ENCODE assay signal across 7 cellular contexts in the genomic region with DNA sequence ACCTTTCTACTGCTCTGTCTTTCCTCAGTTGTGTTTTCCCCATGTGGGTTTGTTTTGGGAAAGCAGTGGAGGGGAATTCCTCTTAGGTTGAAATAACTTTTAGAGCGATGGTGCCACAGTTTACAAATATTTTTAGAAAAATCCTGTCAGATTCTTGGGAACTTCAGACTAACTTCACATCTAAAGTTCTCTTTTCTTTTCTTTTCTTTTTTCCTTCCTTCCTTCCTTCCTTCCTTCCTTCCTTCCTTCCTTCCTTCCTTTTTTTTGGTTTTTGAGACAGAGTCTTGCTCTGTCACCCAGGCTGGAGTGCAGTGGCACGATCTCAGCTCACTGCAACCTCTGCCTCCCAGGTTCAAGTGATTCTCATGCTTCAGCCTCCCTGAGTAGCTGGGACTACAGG.
DNase-seq lines count a peak whose midpoint lies in the region; ATAC-seq and TF ChIP-seq lines count a peak whose summit lies in the region.
"Not testable (repeated sequence)": the region's sequence is repeated elsewhere in the genome, so short reads cannot be mapped to it uniquely, and the experiment has no call there.

No MANE protein-coding gene starts in this region.

- not testable (repeated sequence) for H2AFZ ChIP-seq in H9 (ENCODE audit: low read length)

- not testable (repeated sequence) for H3K14ac ChIP-seq in H9 (ENCODE audit: insufficient read depth, low read length)

- intact Hi-C loops in left ventricle myocardium inferior (cut with micrococcal nuclease); sigmoid colon (cut with DNase I): not testable (repeated sequence)

- H3K79me1 ChIP-seq in H9 (ENCODE audit: insufficient read depth, low read depth, low read length, poor library complexity, severe bottlenecking), result not testable (repeated sequence)

- not testable (repeated sequence) for H3K23me2 ChIP-seq in H9 (ENCODE audit: insufficient read length, low read depth, low read length, poor library complexity, severe bottlenecking)

- not testable (repeated sequence) for H2BK15ac ChIP-seq in H9 (ENCODE audit: low read depth, low read length)

- not testable (repeated sequence) for H3K4me3 ChIP-seq in BLaER1 treated with 17β-estradiol and CSF1 and Interleukin-3, amounts not matched to agents 10 nM and 100 nM; left ventricle myocardium inferior; sigmoid colon; stomach smooth muscle (ENCODE audit: low read length in 2 of 2)

- peak overlapping the region; percentile 16 to 62 (median 43); a peak in 21 of 22 replicates for H3K4me2 ChIP-seq in BLaER1 treated with 17β-estradiol and CSF1 and Interleukin-3, amounts not matched to agents 10 nM and 100 nM
- not testable (repeated sequence) for H3K4me2 ChIP-seq in H9 (ENCODE audit: insufficient read depth, insufficient read length, low read length)

- not testable (repeated sequence) for TF ChIP-seq EP300 in sigmoid colon (IDR thresholded peaks at IDR 0.05)

- not testable (repeated sequence) for H3K27me3 ChIP-seq in BLaER1 treated with 17β-estradiol and CSF1 and Interleukin-3, amounts not matched to agents 10 nM and 100 nM; H9 (ENCODE audit: insufficient read depth, low read length); left ventricle myocardium inferior (ENCODE audit: low read depth); sigmoid colon; stomach smooth muscle (ENCODE audit: control insufficient read depth in 1 of 2, insufficient read depth in 2 of 2, low read length in 2 of 2)

- H3K4me3 Mint-ChIP-seq in H9, WTC11, nephron: not testable (repeated sequence)

- not testable (repeated sequence) for H3K18ac ChIP-seq in H9 (ENCODE audit: insufficient read length, low read depth, low read length)

- DNase-seq in H9; WTC11 (ENCODE audit: low spot score); left ventricle myocardium inferior; sigmoid colon: not testable (repeated sequence)

- H3K9me3 Mint-ChIP-seq in H9, WTC11, nephron: not testable (repeated sequence)

- H3K27ac Mint-ChIP-seq in H9 (peak overlapping the region in 2 of 3 experiments; percentile 54 to 93; a peak in 4 of 7 replicates), WTC11 (0 out of 2 replicates have a peak overlapping the region, but pooled peaks have one; percentile 31), nephron (peak overlapping the region in 2 of 3 experiments; percentile 47 to 53)

- H3K4me1 Mint-ChIP-seq in H9 (peaks cover 49 to 61% of the 10 kb centered on the region in 2 experiments), WTC11 (peaks cover 87% of the 10 kb centered on the region), nephron (peaks cover 74% of the 10 kb centered on the region)

- H2BK12ac ChIP-seq in H9 (ENCODE audit: insufficient read length, low read depth, low read length), result not testable (repeated sequence)

- not testable (repeated sequence) for H3T11ph ChIP-seq in H9 (ENCODE audit: low read length)

- not testable (repeated sequence) for H4K8ac ChIP-seq in H9 (replicated peaks; ENCODE audit: insufficient read length, low read depth, low read length)

- H4K20me1 ChIP-seq in BLaER1 treated with 17β-estradiol and CSF1 and Interleukin-3, amounts not matched to agents 10 nM and 100 nM, result peaks cover 32 to 92% (median 50%) of the 10 kb centered on the region in 11 experiments; a peak in 21 of 22 replicates
- not testable (repeated sequence) for H4K20me1 ChIP-seq in H9 (ENCODE audit: control insufficient read depth, insufficient read depth, insufficient read length)

- H3K9ac ChIP-seq in BLaER1 treated with 17β-estradiol and CSF1 and Interleukin-3, amounts not matched to agents 10 nM and 100 nM; H9 (ENCODE audit: extremely low read depth, insufficient read length, low read length); stomach smooth muscle (ENCODE audit: low read length in 2 of 2): not testable (repeated sequence)

- not testable (repeated sequence) for TF ChIP-seq POLR2A in sigmoid colon (IDR thresholded peaks at IDR 0.05)

- ATAC-seq in WTC11, result not testable (repeated sequence)

- H3K23ac ChIP-seq in H9 (ENCODE audit: insufficient read length, low read depth, low read length), result not testable (repeated sequence)

- H4K5ac ChIP-seq in H9 (ENCODE audit: insufficient read length, low read depth, low read length), result not testable (repeated sequence)

- CTCF ChIA-PET in WTC11 (lab: Charles Lee), result interaction anchor here (1.4 to 1.7 kb wide), 2 partner anchors 67 to 102 kb away, joined by 3 to 4 read pairs; no protein-coding TSS in a partner anchor

- not testable (repeated sequence) for H2BK5ac ChIP-seq in H9 (ENCODE audit: insufficient read length, low read length)

- H3K4ac ChIP-seq in H9 (ENCODE audit: low read depth, low read length), result not testable (repeated sequence)

- H3K36me3 ChIP-seq in BLaER1 treated with 17β-estradiol and CSF1 and Interleukin-3, amounts not matched to agents 10 nM and 100 nM, result peaks cover 0 to 11% (median 6%) of the 10 kb centered on the region in 11 experiments; a peak in 8 of 22 replicates
- not testable (repeated sequence) for H3K36me3 ChIP-seq in left ventricle myocardium inferior; sigmoid colon; stomach smooth muscle (ENCODE audit: control insufficient read depth in 2 of 2, insufficient read depth in 2 of 2, low read length in 2 of 2)

- not testable (repeated sequence) for H3K56ac ChIP-seq in H9 (ENCODE audit: insufficient read length, low read depth, low read length)

- H3K27me3 Mint-ChIP-seq in H9 (ENCODE audit: low read depth); WTC11 (ENCODE audit: low read depth); nephron (ENCODE audit: low read depth): not testable (repeated sequence)

- H3K27ac ChIP-seq in BLaER1 treated with 17β-estradiol and CSF1 and Interleukin-3, amounts not matched to agents 10 nM and 100 nM, result peak overlapping the region in 2 of 11 experiments; percentile 36 to 53; a peak in 3 of 22 replicates
- H3K27ac ChIP-seq in H9 (ENCODE audit: insufficient read length, low read depth, low read length), result not testable (repeated sequence)
- H3K27ac ChIP-seq in left ventricle myocardium inferior (replicated peaks) (peak overlapping the region; percentile 82), sigmoid colon (peak overlapping the region in 3 of 4 donors; percentile 33 to 87 (median 85)), stomach smooth muscle (ENCODE audit: low read length) (peak overlapping the region; percentile 56)

- H2BK20ac ChIP-seq in H9 (ENCODE audit: low read depth, low read length, poor library complexity, severe bottlenecking), result not testable (repeated sequence)

- peaks cover 0 to 17% (median 4%) of the 10 kb centered on the region in 11 experiments; a peak in 6 of 22 replicates for H3K9me3 ChIP-seq in BLaER1 treated with 17β-estradiol and CSF1 and Interleukin-3, amounts not matched to agents 10 nM and 100 nM (replicated peaks in 1 of 11)
- not testable (repeated sequence) for H3K9me3 ChIP-seq in H9 (ENCODE audit: control insufficient read depth, low read depth, low read length); left ventricle myocardium inferior (replicated peaks); sigmoid colon; stomach smooth muscle (ENCODE audit: control insufficient read depth in 2 of 2, low read length in 2 of 2)

- H4K91ac ChIP-seq in H9 (ENCODE audit: insufficient read length, low read depth, low read length), result not testable (repeated sequence)

- no CpG with 5 or more reads among the region's 2 CpGs for WGBS in H9 (ENCODE audit: extremely low coverage, insufficient read length, low lambda C conversion rate)
- 75 to 92% methylated on average over 2 of the region's 2 CpGs for WGBS in sigmoid colon, 2 donors

- H2AK5ac ChIP-seq in H9 (ENCODE audit: insufficient read length, low read length), result not testable (repeated sequence)

- TF ChIP-seq CTCF in H9 (conservative IDR thresholded peaks at IDR 0.05); WTC11 (IDR thresholded peaks at IDR 0.05); left ventricle myocardium inferior (IDR thresholded peaks at IDR 0.05; ENCODE audit: borderline replicate concordance); nephron (IDR thresholded peaks at IDR 0.05; ENCODE audit: unreplicated experiment in 3 of 3); sigmoid colon (IDR thresholded peaks at IDR 0.05): not testable (repeated sequence)

- not testable (repeated sequence) for H2BK120ac ChIP-seq in H9 (ENCODE audit: low read depth, low read length, poor library complexity, severe bottlenecking)

- H3K36me3 Mint-ChIP-seq in H9 (ENCODE audit: insufficient read depth in 1 of 3, low read depth in 3 of 3); WTC11; nephron (ENCODE audit: low read depth): not testable (repeated sequence)

- POLR2A ChIA-PET in WTC11 (lab: Charles Lee), result not testable (repeated sequence)

- peaks cover 46 to 69% (median 59%) of the 10 kb centered on the region in 10 experiments for H3K4me1 ChIP-seq in BLaER1 treated with 17β-estradiol and CSF1 and Interleukin-3, amounts not matched to agents 10 nM and 100 nM
- H3K4me1 ChIP-seq in H9 (ENCODE audit: insufficient read depth, low read length) (peaks cover 15% of the 10 kb centered on the region), left ventricle myocardium inferior (peaks cover 100% of the 10 kb centered on the region), sigmoid colon (peaks cover 0 to 85% (median 68%) of the 10 kb centered on the region in 4 donors), stomach smooth muscle (ENCODE audit: control insufficient read depth, insufficient read depth, low read length) (peaks cover 44% of the 10 kb centered on the region)

- not testable (repeated sequence) for H3K79me2 ChIP-seq in H9 (ENCODE audit: insufficient read depth, low read length)
